11 cellular contexts compared by ENCODE assay signal in the genomic region with DNA sequence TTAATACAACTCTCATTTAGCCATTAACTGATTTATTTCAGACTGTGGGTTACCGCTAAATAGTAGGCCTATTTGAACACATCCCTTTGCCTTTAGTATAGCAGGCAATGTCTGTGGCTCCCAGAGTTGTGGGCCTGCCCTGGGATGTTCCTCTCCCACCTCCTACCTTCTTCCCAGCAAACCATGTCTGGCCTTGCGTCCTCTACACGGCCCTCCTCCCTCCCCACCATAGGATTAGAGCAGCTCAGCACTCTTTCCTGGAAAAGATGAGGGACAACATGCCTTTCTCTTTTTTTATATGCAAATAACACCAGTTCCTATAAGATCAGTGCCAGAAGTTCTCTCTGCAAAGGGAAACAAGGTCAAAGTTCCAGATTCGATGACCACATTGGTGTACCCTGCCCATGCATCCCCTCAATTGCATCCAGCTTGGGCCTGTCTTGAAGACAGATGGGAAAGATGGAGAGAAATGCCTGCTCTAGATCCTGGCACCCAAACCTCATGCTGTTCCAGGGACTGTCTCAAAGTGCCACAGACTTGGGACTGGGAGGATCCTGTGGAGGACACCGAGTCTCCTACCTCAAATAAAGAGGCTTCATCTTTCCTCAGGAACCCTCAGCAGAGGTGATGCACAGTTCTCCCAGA. TPM values are rescaled to one million over a fixed set of nuclear protein-coding genes. Genes with fewer than 3 reads are reported as not detected.
A peak's percentile ranks its signal among the peaks of the same experiment; 100 is the strongest.
DNase-seq lines count a peak whose midpoint lies in the region; ATAC-seq and TF ChIP-seq lines count a peak whose summit lies in the region.
"Had no signal": no experiment of that assay in that cellular context is flagged by ENCODE, and none has a peak within 500 bp of the region (broad histone marks: within the 10 kb centered on the region; RNA-seq: fewer than 3 reads in every experiment).

No MANE protein-coding gene starts in this region.

- no peak for TF ChIP-seq EP300 in stomach (IDR thresholded peaks at IDR 0.05)

- intact Hi-C loops in activated CD4-positive, alpha-beta memory T cell treated with anti-CD3 and anti-CD28 coated beads for 36 hours (cut with micrococcal nuclease), result no loop called here
- intact Hi-C loops in stomach (cut with DNase I; ENCODE audit: low total_unique reads), result no loop called here

- POLR2A ChIA-PET in activated CD4-positive, alpha-beta memory T cell treated with anti-CD3 and anti-CD28 coated beads for 36 hours (lab: Charles Lee), result no interaction called here

- CTCF ChIA-PET in activated CD4-positive, alpha-beta memory T cell treated with anti-CD3 and anti-CD28 coated beads for 36 hours (lab: Charles Lee), result interaction anchor here (1.9 kb wide), 1 partner anchor 12 kb away, joined by 10 read pairs; no protein-coding TSS in a partner anchor

- H3K4me3 Mint-ChIP-seq in T-helper 2 cell treated with Interferon-gamma antibody and Interleukin-4, amounts not matched to agents 5 μg/mL and 100 μg/mL, for 36 hours, result no peak overlapping the region
- no peak overlapping the region for H3K4me3 Mint-ChIP-seq in activated CD4-positive, alpha-beta memory T cell treated with anti-CD3 and anti-CD28 coated beads for 36 hours

- ATAC-seq in HG03135 (IDR thresholded peaks at IDR 0.05; ENCODE audit: unreplicated experiment) (no peak), HG03039 (IDR thresholded peaks at IDR 0.05; ENCODE audit: unreplicated experiment) (no peak)

- H3K27ac Mint-ChIP-seq in T-helper 2 cell treated with Interferon-gamma antibody and Interleukin-4, amounts not matched to agents 5 μg/mL and 100 μg/mL, for 36 hours, result peak overlapping the region; percentile 47
- peak overlapping the region; percentile 68 for H3K27ac Mint-ChIP-seq in activated CD4-positive, alpha-beta memory T cell treated with anti-CD3 and anti-CD28 coated beads for 36 hours

- H3K9me3 Mint-ChIP-seq in T-helper 2 cell treated with Interferon-gamma antibody and Interleukin-4, amounts not matched to agents 5 μg/mL and 100 μg/mL, for 36 hours, result no peaks in the 10 kb centered on the region
- H3K9me3 Mint-ChIP-seq in activated CD4-positive, alpha-beta memory T cell treated with anti-CD3 and anti-CD28 coated beads for 36 hours, result no peaks in the 10 kb centered on the region

- H3K9me3 ChIP-seq in esophagus (ENCODE audit: control insufficient read depth in 2 of 2, insufficient read depth in 1 of 2, low read depth in 1 of 2, low read length in 1 of 2) (no peaks in the 10 kb centered on the region), stomach (no peaks in the 10 kb centered on the region)
- H3K9me3 ChIP-seq: suprapubic skin had no signal

- peaks cover 60% of the 10 kb centered on the region for H3K36me3 Mint-ChIP-seq in T-helper 2 cell treated with Interferon-gamma antibody and Interleukin-4, amounts not matched to agents 5 μg/mL and 100 μg/mL, for 36 hours (ENCODE audit: low read depth)
- H3K36me3 Mint-ChIP-seq in activated CD4-positive, alpha-beta memory T cell treated with anti-CD3 and anti-CD28 coated beads for 36 hours, result peaks cover 63% of the 10 kb centered on the region

- TF ChIP-seq CTCF in stomach (IDR thresholded peaks at IDR 0.05), result no peak

- H3K27ac ChIP-seq in esophagus (ENCODE audit: low read depth in 2 of 2, low read length in 1 of 2) (peak overlapping the region; percentile 47 to 52), stomach (peak overlapping the region; percentile 50 to 98 (median 97))

- TF ChIP-seq POLR2A in stomach (IDR thresholded peaks at IDR 0.05), result no peak

- peaks cover 12% of the 10 kb centered on the region for H3K4me1 Mint-ChIP-seq in T-helper 2 cell treated with Interferon-gamma antibody and Interleukin-4, amounts not matched to agents 5 μg/mL and 100 μg/mL, for 36 hours (ENCODE audit: low read depth)
- peaks cover 63% of the 10 kb centered on the region for H3K4me1 Mint-ChIP-seq in activated CD4-positive, alpha-beta memory T cell treated with anti-CD3 and anti-CD28 coated beads for 36 hours (ENCODE audit: low read depth)

- H3K27me3 ChIP-seq in esophagus (ENCODE audit: control insufficient read depth in 1 of 2, insufficient read depth in 2 of 2, low read length in 2 of 2) (no peaks in the 10 kb centered on the region), stomach (no peaks in the 10 kb centered on the region)
- H3K27me3 ChIP-seq: suprapubic skin had no signal

- H3K4me1 ChIP-seq in esophagus (ENCODE audit: control insufficient read depth in 2 of 2, insufficient read depth in 2 of 2, low read length in 1 of 2), result peaks cover 14 to 43% of the 10 kb centered on the region in 2 donors
- H3K4me1 ChIP-seq in stomach, result peaks cover 97 to 100% (median 100%) of the 10 kb centered on the region in 4 donors

- H3K36me3 ChIP-seq in esophagus (ENCODE audit: control insufficient read depth in 2 of 2, insufficient read depth in 2 of 2, low read length in 1 of 2) (peaks cover 8 to 39% of the 10 kb centered on the region in 2 donors), stomach (peaks cover 81 to 100% (median 98%) of the 10 kb centered on the region in 4 donors)

- no peak overlapping the region for H3K4me3 ChIP-seq in esophagus (ENCODE audit: low read depth in 1 of 2, low read length in 2 of 2)
- H3K4me3 ChIP-seq in stomach, result peak overlapping the region in 1 of 4 donors; percentile 3
- H3K4me3 ChIP-seq: suprapubic skin had no signal

- H3K27me3 Mint-ChIP-seq in T-helper 2 cell treated with Interferon-gamma antibody and Interleukin-4, amounts not matched to agents 5 μg/mL and 100 μg/mL, for 36 hours (ENCODE audit: low read depth), result no peaks in the 10 kb centered on the region
- H3K27me3 Mint-ChIP-seq in activated CD4-positive, alpha-beta memory T cell treated with anti-CD3 and anti-CD28 coated beads for 36 hours, result no peaks in the 10 kb centered on the region

- DNase-seq in T-helper 2 cell treated with Interferon-gamma antibody and Interleukin-4, amounts not matched to agents 5 μg/mL and 100 μg/mL, for 36 hours (ENCODE audit: low spot score), result no peak
- no peak for DNase-seq in T-helper 2 cell
- no peak for DNase-seq in activated CD4-positive, alpha-beta memory T cell treated with anti-CD3 and anti-CD28 coated beads for 36 hours
- DNase-seq in stomach, result no peak
- no peak for DNase-seq in MV-4-11 (lab: John Stamatoyannopoulos, UW)
- DNase-seq: midbrain, SW 1271 had no signal

- 71% methylated on average over 5 of the region's 5 CpGs for WGBS in esophagus, 2 donors
- 43 to 69% (median 52%) methylated on average over 5 of the region's 5 CpGs for WGBS in stomach, 5 donors

RNA-seq across cellular contexts. Expression of a gene that starts 57.2 kb away (rescaled TPM):
- 10 to 100 TPM; 94.6 to 96.9 TPM for total RNA-seq in activated CD4-positive, alpha-beta memory T cell treated with anti-CD3 and anti-CD28 coated beads for 36 hours
- 100 to 1,000 TPM in 1 of 2 donors, 10 to 100 TPM in 1; 79.6 to 154 TPM for polyA plus RNA-seq in esophagus
- total RNA-seq in stomach, result 100 to 1,000 TPM in 3 of 5 donors, 10 to 100 TPM in 2; 31.5 to 424 (median 102) TPM
- 100 to 1,000 TPM in 1 of 3 donors, 10 to 100 TPM in 2; 25.2 to 104 (median 69.3) TPM for polyA plus RNA-seq in stomach
